17 cellular contexts compared by ENCODE assay signal in genomic region chr18:63641157-63641680, GRCh38. TPM values are rescaled to one million over a fixed set of nuclear protein-coding genes. Genes with fewer than 3 reads are reported as not detected.
"Had no signal": no experiment of that assay in that cellular context is flagged by ENCODE, and none has a peak within 500 bp of the region (broad histone marks: within the 10 kb centered on the region; RNA-seq: fewer than 3 reads in every experiment).

No MANE protein-coding gene starts in this region.

RNA-seq across cellular contexts. Expression of gene SERPINB4, which starts 2.8 kb away (rescaled TPM):
- total RNA-seq: activated B cell treated with CpG ODN at 0.5 μM for 24 hours; activated CD8-positive, alpha-beta T cell treated with anti-CD3 and anti-CD28 coated beads for 36 hours; activated T-cell treated with anti-CD3 and anti-CD28 coated beads, Interleukin-2, amount 50 U/mL, for 4 hours; activated T-helper 17 cell treated with anti-CD3 and anti-CD28 coated beads, Interleukin-2, amount 50 U/mL, for 72 hours; left cardiac atrium; liver; mesothelial cell of epicardium; naive thymus-derived CD4-positive, alpha-beta T cell; ovary; progenitor cell of endocrine pancreas; sciatic nerve; T-helper 2 cell treated with Interferon-gamma antibody and Interleukin-4, amounts not matched to agents 100 ng/mL and 5 ng/mL, for 36 hours; thyroid gland had no signal
- polyA plus RNA-seq: liver; naive thymus-derived CD4-positive, alpha-beta T cell; neural cell had no signal

RNA-seq across cellular contexts. Expression of gene SERPINB3, which starts 20.5 kb away (rescaled TPM):
- total RNA-seq: activated B cell treated with CpG ODN at 0.5 μM for 24 hours; activated CD8-positive, alpha-beta T cell treated with anti-CD3 and anti-CD28 coated beads for 36 hours; activated T-cell treated with anti-CD3 and anti-CD28 coated beads, Interleukin-2, amount 50 U/mL, for 4 hours; activated T-helper 17 cell treated with anti-CD3 and anti-CD28 coated beads, Interleukin-2, amount 50 U/mL, for 72 hours; breast epithelium; endodermal cell; gastrocnemius medialis; left cardiac atrium; mesothelial cell of epicardium; naive thymus-derived CD4-positive, alpha-beta T cell; progenitor cell of endocrine pancreas; sciatic nerve; T-helper 2 cell treated with Interferon-gamma antibody and Interleukin-4, amounts not matched to agents 100 ng/mL and 5 ng/mL, for 36 hours; thyroid gland had no signal
- polyA plus RNA-seq: liver; naive thymus-derived CD4-positive, alpha-beta T cell; neural cell had no signal

RNA-seq across cellular contexts. Expression of gene SERPINB13, which starts 54.1 kb away (rescaled TPM):
- total RNA-seq: activated B cell treated with CpG ODN at 0.5 μM for 24 hours; activated CD8-positive, alpha-beta T cell treated with anti-CD3 and anti-CD28 coated beads for 36 hours; activated T-cell treated with anti-CD3 and anti-CD28 coated beads, Interleukin-2, amount 50 U/mL, for 4 hours; activated T-helper 17 cell treated with anti-CD3 and anti-CD28 coated beads, Interleukin-2, amount 50 U/mL, for 72 hours; breast epithelium; endodermal cell; gastrocnemius medialis; left cardiac atrium; liver; naive thymus-derived CD4-positive, alpha-beta T cell; progenitor cell of endocrine pancreas; sciatic nerve; T-helper 2 cell treated with Interferon-gamma antibody and Interleukin-4, amounts not matched to agents 100 ng/mL and 5 ng/mL, for 36 hours; thyroid gland had no signal
- polyA plus RNA-seq: liver; naive thymus-derived CD4-positive, alpha-beta T cell; neural cell; ovary had no signal
